Comparison of ENCODE assay signal across 1 cellular context in the genomic region with DNA sequence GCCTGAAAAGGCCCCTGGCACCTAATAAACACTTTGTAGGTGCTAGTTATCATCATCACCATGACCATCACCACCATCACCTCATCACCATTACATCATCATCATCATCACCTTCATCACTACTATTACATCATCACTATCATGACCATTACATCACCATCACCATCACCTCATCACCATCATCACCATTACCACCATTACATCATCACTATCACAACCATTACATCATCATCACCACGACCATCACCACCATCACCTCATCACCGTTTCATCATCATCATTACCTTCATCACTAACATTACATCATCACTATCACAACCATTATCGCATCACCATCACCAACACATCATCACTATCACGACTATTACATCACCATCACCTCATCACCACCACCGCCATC.
TF ChIP-seq lines count a peak whose summit lies in the region.

No MANE protein-coding gene starts in this region.

TF ChIP-seq in HepG2, 621 proteins besides CTCF, POLR2A, EP300 and RAD21 (continued from another document):
- TF ChIP-seq, protein P1, sequence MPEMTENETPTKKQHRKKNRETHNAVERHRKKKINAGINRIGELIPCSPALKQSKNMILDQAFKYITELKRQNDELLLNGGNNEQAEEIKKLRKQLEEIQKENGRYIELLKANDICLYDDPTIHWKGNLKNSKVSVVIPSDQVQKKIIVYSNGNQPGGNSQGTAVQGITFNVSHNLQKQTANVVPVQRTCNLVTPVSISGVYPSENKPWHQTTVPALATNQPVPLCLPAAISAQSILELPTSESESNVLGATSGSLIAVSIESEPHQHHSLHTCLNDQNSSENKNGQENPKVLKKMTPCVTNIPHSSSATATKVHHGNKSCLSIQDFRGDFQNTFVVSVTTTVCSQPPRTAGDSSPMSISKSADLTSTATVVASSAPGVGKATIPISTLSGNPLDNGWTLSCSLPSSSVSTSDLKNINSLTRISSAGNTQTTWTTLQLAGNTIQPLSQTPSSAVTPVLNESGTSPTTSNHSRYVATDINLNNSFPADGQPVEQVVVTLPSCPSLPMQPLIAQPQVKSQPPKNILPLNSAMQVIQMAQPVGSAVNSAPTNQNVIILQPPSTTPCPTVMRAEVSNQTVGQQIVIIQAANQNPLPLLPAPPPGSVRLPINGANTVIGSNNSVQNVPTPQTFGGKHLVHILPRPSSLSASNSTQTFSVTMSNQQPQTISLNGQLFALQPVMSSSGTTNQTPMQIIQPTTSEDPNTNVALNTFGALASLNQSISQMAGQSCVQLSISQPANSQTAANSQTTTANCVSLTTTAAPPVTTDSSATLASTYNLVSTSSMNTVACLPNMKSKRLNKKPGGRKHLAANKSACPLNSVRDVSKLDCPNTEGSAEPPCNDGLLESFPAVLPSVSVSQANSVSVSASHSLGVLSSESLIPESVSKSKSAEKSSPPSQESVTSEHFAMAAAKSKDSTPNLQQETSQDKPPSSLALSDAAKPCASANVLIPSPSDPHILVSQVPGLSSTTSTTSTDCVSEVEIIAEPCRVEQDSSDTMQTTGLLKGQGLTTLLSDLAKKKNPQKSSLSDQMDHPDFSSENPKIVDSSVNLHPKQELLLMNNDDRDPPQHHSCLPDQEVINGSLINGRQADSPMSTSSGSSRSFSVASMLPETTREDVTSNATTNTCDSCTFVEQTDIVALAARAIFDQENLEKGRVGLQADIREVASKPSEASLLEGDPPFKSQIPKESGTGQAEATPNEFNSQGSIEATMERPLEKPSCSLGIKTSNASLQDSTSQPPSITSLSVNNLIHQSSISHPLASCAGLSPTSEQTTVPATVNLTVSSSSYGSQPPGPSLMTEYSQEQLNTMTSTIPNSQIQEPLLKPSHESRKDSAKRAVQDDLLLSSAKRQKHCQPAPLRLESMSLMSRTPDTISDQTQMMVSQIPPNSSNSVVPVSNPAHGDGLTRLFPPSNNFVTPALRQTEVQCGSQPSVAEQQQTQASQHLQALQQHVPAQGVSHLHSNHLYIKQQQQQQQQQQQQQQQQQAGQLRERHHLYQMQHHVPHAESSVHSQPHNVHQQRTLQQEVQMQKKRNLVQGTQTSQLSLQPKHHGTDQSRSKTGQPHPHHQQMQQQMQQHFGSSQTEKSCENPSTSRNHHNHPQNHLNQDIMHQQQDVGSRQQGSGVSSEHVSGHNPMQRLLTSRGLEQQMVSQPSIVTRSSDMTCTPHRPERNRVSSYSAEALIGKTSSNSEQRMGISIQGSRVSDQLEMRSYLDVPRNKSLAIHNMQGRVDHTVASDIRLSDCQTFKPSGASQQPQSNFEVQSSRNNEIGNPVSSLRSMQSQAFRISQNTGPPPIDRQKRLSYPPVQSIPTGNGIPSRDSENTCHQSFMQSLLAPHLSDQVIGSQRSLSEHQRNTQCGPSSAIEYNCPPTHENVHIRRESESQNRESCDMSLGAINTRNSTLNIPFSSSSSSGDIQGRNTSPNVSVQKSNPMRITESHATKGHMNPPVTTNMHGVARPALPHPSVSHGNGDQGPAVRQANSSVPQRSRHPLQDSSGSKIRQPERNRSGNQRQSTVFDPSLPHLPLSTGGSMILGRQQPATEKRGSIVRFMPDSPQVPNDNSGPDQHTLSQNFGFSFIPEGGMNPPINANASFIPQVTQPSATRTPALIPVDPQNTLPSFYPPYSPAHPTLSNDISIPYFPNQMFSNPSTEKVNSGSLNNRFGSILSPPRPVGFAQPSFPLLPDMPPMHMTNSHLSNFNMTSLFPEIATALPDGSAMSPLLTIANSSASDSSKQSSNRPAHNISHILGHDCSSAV (CRISPR knock-in tag; IDR thresholded peaks at IDR 0.05; ENCODE audit: borderline replicate concordance): no peak
- TF ChIP-seq TERF1 (CRISPR knock-in tag; IDR thresholded peaks at IDR 0.05) (no peak), ZNF33A (CRISPR knock-in tag; IDR thresholded peaks at IDR 0.05; ENCODE audit: borderline replicate concordance) (no peak), YEATS4 (CRISPR knock-in tag; IDR thresholded peaks at IDR 0.05; ENCODE audit: borderline replicate concordance) (no peak), E2F5 (CRISPR knock-in tag; conservative IDR thresholded peaks at IDR 0.05) (no peak), ZNF619 (CRISPR knock-in tag; IDR thresholded peaks at IDR 0.05) (no peak), SOX6 (IDR thresholded peaks at IDR 0.05) (no peak), SOX6 (CRISPR knock-in tag; IDR thresholded peaks at IDR 0.05) (no peak), ZNF441 (CRISPR knock-in tag; IDR thresholded peaks at IDR 0.05; ENCODE audit: borderline replicate concordance) (no peak), SAP130 (CRISPR knock-in tag; IDR thresholded peaks at IDR 0.05; ENCODE audit: low read depth) (no peak), POLR2AphosphoS5 (IDR thresholded peaks at IDR 0.05; ENCODE audit: low read depth, low read length) (no peak), RFX3 (CRISPR knock-in tag; IDR thresholded peaks at IDR 0.05) (no peak), BRD4 (CRISPR knock-in tag; IDR thresholded peaks at IDR 0.05) (no peak), PCBP1 (IDR thresholded peaks at IDR 0.05; ENCODE audit: borderline replicate concordance, low read depth, low read length) (no peak), MXI1 (IDR thresholded peaks at IDR 0.05; ENCODE audit: borderline replicate concordance, low read depth, low read length) (no peak), RFXANK (CRISPR knock-in tag; IDR thresholded peaks at IDR 0.05) (no peak), ZNF598 (CRISPR knock-in tag; IDR thresholded peaks at IDR 0.05; ENCODE audit: borderline replicate concordance) (no peak), CEBPB (IDR thresholded peaks at IDR 0.05; ENCODE audit: borderline replicate concordance, low read depth, low read length) (peak; percentile 81), GZF1 (CRISPR knock-in tag; IDR thresholded peaks at IDR 0.05) (no peak), MTA3 (CRISPR knock-in tag; IDR thresholded peaks at IDR 0.05) (no peak), SP2 (CRISPR knock-in tag; IDR thresholded peaks at IDR 0.05) (no peak)
- TF ChIP-seq, protein P2, sequence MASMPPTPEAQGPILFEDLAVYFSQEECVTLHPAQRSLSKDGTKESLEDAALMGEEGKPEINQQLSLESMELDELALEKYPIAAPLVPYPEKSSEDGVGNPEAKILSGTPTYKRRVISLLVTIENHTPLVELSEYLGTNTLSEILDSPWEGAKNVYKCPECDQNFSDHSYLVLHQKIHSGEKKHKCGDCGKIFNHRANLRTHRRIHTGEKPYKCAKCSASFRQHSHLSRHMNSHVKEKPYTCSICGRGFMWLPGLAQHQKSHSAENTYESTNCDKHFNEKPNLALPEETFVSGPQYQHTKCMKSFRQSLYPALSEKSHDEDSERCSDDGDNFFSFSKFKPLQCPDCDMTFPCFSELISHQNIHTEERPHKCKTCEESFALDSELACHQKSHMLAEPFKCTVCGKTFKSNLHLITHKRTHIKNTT (CRISPR knock-in tag; IDR thresholded peaks at IDR 0.05): no peak
- TF ChIP-seq, protein P3, sequence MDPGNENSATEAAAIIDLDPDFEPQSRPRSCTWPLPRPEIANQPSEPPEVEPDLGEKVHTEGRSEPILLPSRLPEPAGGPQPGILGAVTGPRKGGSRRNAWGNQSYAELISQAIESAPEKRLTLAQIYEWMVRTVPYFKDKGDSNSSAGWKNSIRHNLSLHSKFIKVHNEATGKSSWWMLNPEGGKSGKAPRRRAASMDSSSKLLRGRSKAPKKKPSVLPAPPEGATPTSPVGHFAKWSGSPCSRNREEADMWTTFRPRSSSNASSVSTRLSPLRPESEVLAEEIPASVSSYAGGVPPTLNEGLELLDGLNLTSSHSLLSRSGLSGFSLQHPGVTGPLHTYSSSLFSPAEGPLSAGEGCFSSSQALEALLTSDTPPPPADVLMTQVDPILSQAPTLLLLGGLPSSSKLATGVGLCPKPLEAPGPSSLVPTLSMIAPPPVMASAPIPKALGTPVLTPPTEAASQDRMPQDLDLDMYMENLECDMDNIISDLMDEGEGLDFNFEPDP (CRISPR knock-in tag; conservative IDR thresholded peaks at IDR 0.05): no peak
- TF ChIP-seq, protein P4, sequence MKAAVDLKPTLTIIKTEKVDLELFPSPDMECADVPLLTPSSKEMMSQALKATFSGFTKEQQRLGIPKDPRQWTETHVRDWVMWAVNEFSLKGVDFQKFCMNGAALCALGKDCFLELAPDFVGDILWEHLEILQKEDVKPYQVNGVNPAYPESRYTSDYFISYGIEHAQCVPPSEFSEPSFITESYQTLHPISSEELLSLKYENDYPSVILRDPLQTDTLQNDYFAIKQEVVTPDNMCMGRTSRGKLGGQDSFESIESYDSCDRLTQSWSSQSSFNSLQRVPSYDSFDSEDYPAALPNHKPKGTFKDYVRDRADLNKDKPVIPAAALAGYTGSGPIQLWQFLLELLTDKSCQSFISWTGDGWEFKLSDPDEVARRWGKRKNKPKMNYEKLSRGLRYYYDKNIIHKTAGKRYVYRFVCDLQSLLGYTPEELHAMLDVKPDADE (CRISPR knock-in tag; IDR thresholded peaks at IDR 0.05): no peak
